18 cellular contexts compared by ENCODE assay signal in genomic region chr12:94760786-94761185, GRCh38.
DNase-seq lines count a peak whose midpoint lies in the region; ATAC-seq, FAIRE-seq and TF ChIP-seq lines count a peak whose summit lies in the region.
"Had no signal": no experiment of that assay in that cellular context is flagged by ENCODE, and none has a peak within 500 bp of the region (broad histone marks: within the 10 kb centered on the region; RNA-seq: fewer than 3 reads in every experiment).

No MANE protein-coding gene starts in this region.

- peaks cover 7% of the 10 kb centered on the region for H3K4me1 Mint-ChIP-seq in astrocyte (ENCODE audit: low read depth, unreplicated experiment)

- H3K27me3 Mint-ChIP-seq in astrocyte (ENCODE audit: low read depth, unreplicated experiment): no peaks in the 10 kb centered on the region

- FAIRE-seq in astrocyte (lab: Jason Lieb, UNC) (no peak), D721Med (lab: Jason Lieb, UNC) (no peak)
- FAIRE-seq: G401.6 had no signal

- H3K9me3 Mint-ChIP-seq in astrocyte (ENCODE audit: unreplicated experiment): no peaks in the 10 kb centered on the region

- H3K4me1 ChIP-seq in astrocyte (ENCODE audit: insufficient read depth, low read length): peaks cover 7% of the 10 kb centered on the region
- H3K4me1 ChIP-seq: Peyer's patch had no signal

- H3K4me3 Mint-ChIP-seq in astrocyte (ENCODE audit: unreplicated experiment): no peak overlapping the region

- H3K79me2 ChIP-seq in astrocyte (ENCODE audit: insufficient read depth, low read length): no peaks in the 10 kb centered on the region

- H3K4me2 ChIP-seq in astrocyte (ENCODE audit: low read length): no peak overlapping the region

- DNase-seq in HCEC 1CT (peak; percentile 33), astrocyte (ENCODE audit: low read depth) (peak; percentile 37), fibroblast of pulmonary artery (ENCODE audit: low read depth) (peak; percentile 71), omental fat pad (ENCODE audit: low spot score) (no peak), HuH-7.5 (ENCODE audit: low spot score) (no peak), D721Med (ENCODE audit: insufficient read length, low spot score) (no peak), glomerular visceral epithelial cell (ENCODE audit: extremely low spot score) (no peak)
- DNase-seq: C1 segment of cervical spinal cord, DND-41, KG1, NCI-H1092 treated with DMSO at 0.1 percent for 48 hours, NCI-H2081 treated with DMSO at 0.1 percent for 48 hours, NCI-H510A treated with DMSO at 0.1 percent for 48 hours, Peyer's patch had no signal

- H3K9ac ChIP-seq in astrocyte (ENCODE audit: low read length): no peak overlapping the region
- H3K9ac ChIP-seq: GM23248 had no signal

- no peaks in the 10 kb centered on the region for H3K9me3 ChIP-seq in astrocyte (ENCODE audit: insufficient read depth, low read depth, low read length)
- H3K9me3 ChIP-seq: Peyer's patch had no signal

- H3K36me3 ChIP-seq in astrocyte (ENCODE audit: insufficient read depth, low read length): no peaks in the 10 kb centered on the region
- H3K36me3 ChIP-seq: Peyer's patch had no signal

- peaks cover 6% of the 10 kb centered on the region for H3K27me3 ChIP-seq in astrocyte (ENCODE audit: insufficient read depth, low read length)
- H3K27me3 ChIP-seq: Peyer's patch had no signal

- H3K4me3 ChIP-seq in astrocyte (ENCODE audit: insufficient read depth, low read depth, low read length): no peak overlapping the region
- H3K4me3 ChIP-seq in fibroblast of pulmonary artery (replicated peaks; ENCODE audit: low read depth, low read length): no peak overlapping the region
- H3K4me3 ChIP-seq: GM23248, Peyer's patch had no signal

- ATAC-seq in omental fat pad (ENCODE audit: low FRiP score) (peak; percentile 19), GM21723 (IDR thresholded peaks at IDR 0.05; ENCODE audit: unreplicated experiment) (no peak)
- ATAC-seq: Right ventricle myocardium inferior had no signal

- TF ChIP-seq CTCF in astrocyte (IDR thresholded peaks at IDR 0.05; ENCODE audit: insufficient read depth, low read depth, low read length) (no peak), fibroblast of pulmonary artery (IDR thresholded peaks at IDR 0.05; ENCODE audit: low read length, missing control alignments) (no peak), omental fat pad (IDR thresholded peaks at IDR 0.05) (no peak), D721Med (IDR thresholded peaks at IDR 0.05; ENCODE audit: insufficient read depth, missing control alignments) (no peak)

- H4K20me1 ChIP-seq in astrocyte (ENCODE audit: insufficient read depth, low read length): no peaks in the 10 kb centered on the region

- no peak overlapping the region for H3K27ac Mint-ChIP-seq in astrocyte (ENCODE audit: unreplicated experiment)

- H3K36me3 Mint-ChIP-seq in astrocyte (ENCODE audit: low read depth, unreplicated experiment): no peaks in the 10 kb centered on the region

- H3K27ac ChIP-seq in astrocyte (ENCODE audit: low read depth, low read length): no peak overlapping the region
- H3K27ac ChIP-seq: Peyer's patch had no signal

- no peak overlapping the region for H2AFZ ChIP-seq in astrocyte (ENCODE audit: low read depth, low read length)
- H2AFZ ChIP-seq: GM23248 had no signal

Comparison
In these comparisons a context has a peak if more than half of its experiments do, and no peak if none do; other contexts are left out.
1. DNase-seq: peak in HCEC 1CT (single experiment), astrocyte (single experiment) and fibroblast of pulmonary artery (single experiment); none in omental fat pad (single experiment), HuH-7.5 (single experiment), D721Med (single experiment) and glomerular visceral epithelial cell (single experiment).